22 cellular contexts compared by ENCODE assay signal in genomic region chr10:58894929-58895328, GRCh38.
A peak's percentile ranks its signal among the peaks of the same experiment; 100 is the strongest.
DNase-seq lines count a peak whose midpoint lies in the region; ATAC-seq, FAIRE-seq and TF ChIP-seq lines count a peak whose summit lies in the region.
"Had no signal": no experiment of that assay in that cellular context is flagged by ENCODE, and none has a peak within 500 bp of the region (broad histone marks: within the 10 kb centered on the region; RNA-seq: fewer than 3 reads in every experiment).

No MANE protein-coding gene starts in this region.

- H3K4me1 ChIP-seq in BE2C (0 out of 2 replicates have a peak, but pooled peaks cover 3% of the 10 kb centered on the region), liver (ENCODE audit: control insufficient read depth in 4 of 4, insufficient read depth in 4 of 4, low read length in 3 of 4) (peaks cover 0 to 2% (median 0%) of the 10 kb centered on the region in 4 donors), gastrocnemius medialis (no peaks in the 10 kb centered on the region)
- H3K4me1 ChIP-seq: esophagus squamous epithelium, prostate gland had no signal

- H3K27ac ChIP-seq in liver (ENCODE audit: low read depth in 1 of 2, low read length in 2 of 2) (no peak overlapping the region), gastrocnemius medialis (no peak overlapping the region)
- H3K27ac ChIP-seq: esophagus squamous epithelium, prostate gland, RWPE1 had no signal

- no peaks in the 10 kb centered on the region for H3K9me3 ChIP-seq in BE2C
- no peaks in the 10 kb centered on the region for H3K9me3 ChIP-seq in liver (ENCODE audit: control insufficient read depth in 4 of 4, low read length in 3 of 4)
- H3K9me3 ChIP-seq in gastrocnemius medialis, result no peaks in the 10 kb centered on the region
- H3K9me3 ChIP-seq: esophagus squamous epithelium, prostate gland had no signal

- no peak for ATAC-seq in gastrocnemius medialis
- ATAC-seq: GM12878 had no signal

- TF ChIP-seq RAD21 in liver (IDR thresholded peaks at IDR 0.05), result peak; percentile 54 to 68

- no peak overlapping the region for H3K9ac ChIP-seq in liver (ENCODE audit: low read depth in 1 of 2, low read length in 2 of 2)

- no peak overlapping the region for H3K4me3 ChIP-seq in BE2C (ENCODE audit: low read depth, low read length)
- H3K4me3 ChIP-seq in fibroblast of the aortic adventitia (ENCODE audit: low read depth, low read length), result no peak overlapping the region
- H3K4me3 ChIP-seq in liver (ENCODE audit: low read depth in 1 of 3, low read length in 3 of 3), result no peak overlapping the region
- no peak overlapping the region for H3K4me3 ChIP-seq in gastrocnemius medialis
- H3K4me3 ChIP-seq: esophagus squamous epithelium, GM12878, prostate gland had no signal

- H3K36me3 ChIP-seq in BE2C (no peaks in the 10 kb centered on the region), liver (ENCODE audit: control insufficient read depth in 4 of 4, insufficient read depth in 3 of 4, low read depth in 1 of 4, low read length in 3 of 4) (no peaks in the 10 kb centered on the region), gastrocnemius medialis (no peaks in the 10 kb centered on the region)
- H3K36me3 ChIP-seq: esophagus squamous epithelium, prostate gland had no signal

- intact Hi-C loops in gastrocnemius medialis (cut with DNase I; ENCODE audit: low total_unique reads), result no loop called here

- H3K27me3 ChIP-seq in BE2C (no peaks in the 10 kb centered on the region), liver (ENCODE audit: control insufficient read depth in 4 of 4, insufficient read depth in 4 of 4, low read length in 3 of 4) (no peaks in the 10 kb centered on the region), gastrocnemius medialis (no peaks in the 10 kb centered on the region)
- H3K27me3 ChIP-seq: esophagus squamous epithelium had no signal

- no peak for FAIRE-seq in GM19239 (lab: Jason Lieb, UNC)
- FAIRE-seq: GM12878, keratinocyte had no signal

- no peak for TF ChIP-seq POLR2A in gastrocnemius medialis (IDR thresholded peaks at IDR 0.05)

- DNase-seq in BE2C (no peak), LHCN-M2 (ENCODE audit: low read depth) (peak; percentile 41), fibroblast of the aortic adventitia (ENCODE audit: low read depth) (peak; percentile 15), AML-193 (lab: John Stamatoyannopoulos, UW) (no peak), NOMO-1 treated with dmso at 0.1 percent for 144 hours (lab: John Stamatoyannopoulos, UW; ENCODE audit: unreplicated experiment) (no peak), gastrocnemius medialis (no peak), GM19239 (ENCODE audit: insufficient read length, low spot score) (no peak)
- DNase-seq: activated CD4-positive, alpha-beta T cell treated with anti-CD3 and anti-CD28 coated beads, Interleukin-2, amount 10 ng/mL, durations not matched to agents 7 days and 5 days; activated CD8-positive, alpha-beta memory T cell treated with anti-CD3 and anti-CD28 coated beads, Interleukin-2, amount 50 U/mL, for 4 hours; activated effector memory CD4-positive, alpha-beta T cell treated with Interleukin-2 at 50 U/mL for 16 hours; caudate nucleus; esophagus squamous epithelium; GDM1; KG1; NCI-H1048; NCI-H2029; NCI-H446 had no signal

- in situ Hi-C loops in gastrocnemius medialis (cut with MboI; ENCODE audit: low sequenced_read_pairs in 4 of 4), result no loop called here

- peak; percentile 25; the same call in 1 of the 2 replicates for TF ChIP-seq CTCF in BE2C (IDR thresholded peaks at IDR 0.05; ENCODE audit: low read depth, low read length)
- no peak for TF ChIP-seq CTCF in fibroblast of the aortic adventitia (IDR thresholded peaks at IDR 0.05; ENCODE audit: insufficient read depth, low read length)
- TF ChIP-seq CTCF in liver (IDR thresholded peaks at IDR 0.05; ENCODE audit: low read depth, low read length, missing input control), result no peak
- no peak for TF ChIP-seq CTCF in gastrocnemius medialis (IDR thresholded peaks at IDR 0.05 in 4 of 5, conservative IDR thresholded peaks at IDR 0.05 in 1 of 5)

- 51% methylated on average over 2 of the region's 2 CpGs for WGBS in liver

TF ChIP-seq in liver, 16 proteins besides CTCF, POLR2A, EP300 and RAD21:
- TF ChIP-seq HNF4A (conservative IDR thresholded peaks at IDR 0.05) (peak; percentile 30 to 43), RXRA (IDR thresholded peaks at IDR 0.05) (peak; percentile 89 to 96), ZBTB33 (IDR thresholded peaks at IDR 0.05) (no peak), NR2F2 (IDR thresholded peaks at IDR 0.05) (peak; percentile 99), GABPA (IDR thresholded peaks at IDR 0.05 in 1 of 2, conservative IDR thresholded peaks at IDR 0.05 in 1 of 2) (no peak), SP1 (IDR thresholded peaks at IDR 0.05) (peak; percentile 52)

Comparison
In these comparisons a context has a peak if more than half of its experiments do, and no peak if none do; other contexts are left out.
1. DNase-seq: peak in LHCN-M2 (single experiment) and fibroblast of the aortic adventitia (single experiment); none in BE2C (single experiment), AML-193 (0 of 2), NOMO-1 treated with dmso at 0.1 percent for 144 hours (single experiment), gastrocnemius medialis (0 of 2) and GM19239 (single experiment).